ENCODE assay signal across 9 cellular contexts in the genomic region with DNA sequence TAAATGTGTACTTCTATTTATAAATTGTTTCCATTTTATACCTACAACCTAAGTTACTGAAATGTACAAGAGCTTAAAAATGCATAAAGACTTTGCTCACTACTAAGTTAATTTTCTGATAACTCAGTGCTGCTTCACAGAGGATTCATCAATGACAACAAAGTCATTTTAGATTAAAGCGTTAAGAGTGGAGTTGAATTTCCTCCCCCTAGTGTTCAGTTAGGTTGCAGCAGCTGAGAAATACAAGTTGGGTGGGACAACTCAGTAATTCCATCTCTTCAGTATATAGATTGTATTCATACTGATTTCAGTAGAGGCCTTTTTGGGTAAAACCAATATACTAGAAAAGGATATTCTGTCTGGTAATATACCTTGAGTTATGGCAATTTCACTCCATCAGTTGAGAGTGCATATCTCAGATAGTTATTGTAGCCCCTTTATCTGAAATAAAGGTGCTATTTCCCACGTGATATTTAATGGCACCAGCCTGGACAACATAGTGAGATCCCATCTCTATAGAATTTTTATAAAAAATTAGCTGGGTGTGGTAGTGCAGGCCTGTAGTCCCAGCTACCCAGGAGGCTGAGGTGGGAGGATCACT. TPM values are rescaled to one million over a fixed set of nuclear protein-coding genes. Genes with fewer than 3 reads are reported as not detected.
DNase-seq lines count a peak whose midpoint lies in the region; ATAC-seq and TF ChIP-seq lines count a peak whose summit lies in the region.
"Had no signal": no experiment of that assay in that cellular context is flagged by ENCODE, and none has a peak within 500 bp of the region (broad histone marks: within the 10 kb centered on the region; RNA-seq: fewer than 3 reads in every experiment).

No MANE protein-coding gene starts in this region.

- no peaks in the 10 kb centered on the region for H3K4me1 Mint-ChIP-seq in nephron

- no peaks in the 10 kb centered on the region for H3K36me3 Mint-ChIP-seq in nephron (ENCODE audit: low read depth)

- DNase-seq in activated CD4-positive, alpha-beta T cell treated with anti-CD3 and anti-CD28 coated beads for 48 hours: peak; percentile 40
- no peak for DNase-seq in activated CD4-positive, alpha-beta T cell treated with anti-CD3 and anti-CD28 coated beads, Interleukin-2, amount 50 U/mL, for 1 hour
- DNase-seq in OCI-M1 (lab: John Stamatoyannopoulos, UW): peak; percentile 65
- DNase-seq in dorsolateral prefrontal cortex: no peak

- no peaks in the 10 kb centered on the region for H3K27me3 Mint-ChIP-seq in nephron (ENCODE audit: low read depth)
- H3K27me3 Mint-ChIP-seq: activated naive CD8-positive, alpha-beta T cell had no signal

- intact Hi-C loops in dorsolateral prefrontal cortex (cut with DNase I): no loop called here

- no peak overlapping the region for H3K27ac ChIP-seq in dorsolateral prefrontal cortex

- no peaks in the 10 kb centered on the region for H3K9me3 Mint-ChIP-seq in nephron

- H3K4me3 Mint-ChIP-seq in nephron: no peak overlapping the region
- H3K4me3 Mint-ChIP-seq: activated naive CD8-positive, alpha-beta T cell had no signal

- peak; percentile 52 for ATAC-seq in HG02885 (IDR thresholded peaks at IDR 0.05; ENCODE audit: poor library complexity, unreplicated experiment)
- ATAC-seq in HG03045 (IDR thresholded peaks at IDR 0.05; ENCODE audit: unreplicated experiment): no peak
- no peak for ATAC-seq in GM19328 (IDR thresholded peaks at IDR 0.05; ENCODE audit: unreplicated experiment)

- no peak overlapping the region for H3K4me3 ChIP-seq in dorsolateral prefrontal cortex

- no peak overlapping the region for H3K27ac Mint-ChIP-seq in nephron
- H3K27ac Mint-ChIP-seq: activated naive CD8-positive, alpha-beta T cell had no signal

- peak; percentile 57 to 86 (median 72) for TF ChIP-seq CTCF in dorsolateral prefrontal cortex (IDR thresholded peaks at IDR 0.05 in 54 of 56, conservative IDR thresholded peaks at IDR 0.05 in 2 of 56; ENCODE audit: low read depth in 1 of 56, partially characterized antibody in 56 of 56)
- TF ChIP-seq CTCF in nephron (IDR thresholded peaks at IDR 0.05; ENCODE audit: unreplicated experiment in 3 of 3): peak; percentile 71 to 76 (median 72)

- no peaks in the 10 kb centered on the region for H3K27me3 ChIP-seq in dorsolateral prefrontal cortex

RNA-seq across cellular contexts. Expression of a gene that starts 6.9 kb away (rescaled TPM):
- 100 to 1,000 TPM; 229 to 428 (median 332) TPM for total RNA-seq in dorsolateral prefrontal cortex

RNA-seq across cellular contexts. Expression of a gene that starts 17.0 kb away (rescaled TPM):
- 10 to 100 TPM; 12.6 to 31.3 (median 22.7) TPM for total RNA-seq in dorsolateral prefrontal cortex

Comparison
In these comparisons a context has a peak if more than half of its experiments do, and no peak if none do; other contexts are left out.
1. DNase-seq: peak in activated CD4-positive, alpha-beta T cell treated with anti-CD3 and anti-CD28 coated beads for 48 hours (single experiment) and OCI-M1 (single experiment); none in activated CD4-positive, alpha-beta T cell treated with anti-CD3 and anti-CD28 coated beads, Interleukin-2, amount 50 U/mL, for 1 hour (single experiment) and dorsolateral prefrontal cortex (0 of 10).